8 cellular contexts compared by ENCODE assay signal in the genomic region with DNA sequence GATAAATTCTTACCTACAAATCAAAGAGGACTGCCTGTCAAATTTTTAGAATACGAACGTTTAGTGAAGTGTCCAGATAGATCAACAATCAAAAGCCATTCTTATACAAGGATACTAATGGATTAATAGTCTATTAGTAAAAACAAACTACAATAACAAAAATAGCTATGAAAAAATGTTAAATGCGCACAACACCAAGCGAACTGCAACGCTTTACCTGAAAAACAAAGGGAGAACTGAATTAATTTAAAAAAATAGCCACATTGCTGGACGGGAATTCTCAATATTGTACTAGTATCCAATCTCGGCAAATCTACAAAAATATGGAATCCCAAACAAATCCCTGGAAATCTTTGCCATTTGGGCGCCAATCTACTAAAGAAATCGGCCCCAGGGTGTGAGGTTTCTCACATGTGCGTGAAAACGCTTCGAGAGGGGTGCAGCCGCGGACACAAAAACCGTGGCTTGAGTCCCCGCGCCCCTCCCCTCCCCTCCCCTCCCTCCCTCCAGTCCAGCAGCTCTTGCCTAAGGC. TPM values are rescaled to one million over a fixed set of nuclear protein-coding genes. Genes with fewer than 3 reads are reported as not detected.
DNase-seq lines count a peak whose midpoint lies in the region; ATAC-seq and TF ChIP-seq lines count a peak whose summit lies in the region.

No MANE protein-coding gene starts in this region.

- no peak overlapping the region for H3K14ac ChIP-seq in mesenchymal stem cell (ENCODE audit: low read length in 2 of 2)

- DNase-seq in heart right ventricle (no peak), Right ventricle myocardium inferior (ENCODE audit: missing footprints) (no peak), body of pancreas (no peak), mesenchymal stem cell (no peak), D341Med (ENCODE audit: low spot score) (no peak)

- H3K4me1 ChIP-seq in heart right ventricle, result peaks cover 2 to 27% (median 13%) of the 10 kb centered on the region in 9 donors
- H3K4me1 ChIP-seq in body of pancreas, result peaks cover 10% of the 10 kb centered on the region
- peaks cover 3% of the 10 kb centered on the region for H3K4me1 ChIP-seq in mesenchymal stem cell (ENCODE audit: control insufficient read depth, insufficient read depth, low read depth, low read length)
- no peaks in the 10 kb centered on the region for H3K4me1 ChIP-seq in urinary bladder (ENCODE audit: insufficient read depth)

- peak overlapping the region; percentile 99 for H3K9ac ChIP-seq in mesenchymal stem cell (ENCODE audit: low read length)

- no peak overlapping the region for H4K91ac ChIP-seq in mesenchymal stem cell (ENCODE audit: low read length)

- 6 to 7% methylated on average over 17 of the region's 17 CpGs for WGBS in heart right ventricle, 2 donors
- WGBS in body of pancreas, 2 donors, result 4 to 7% methylated on average over 17 of the region's 17 CpGs
- WGBS in mesenchymal stem cell, result 15% methylated on average over 15 of the region's 17 CpGs
- WGBS in urinary bladder, result 5% methylated on average over 17 of the region's 17 CpGs

- no peak overlapping the region for H2BK15ac ChIP-seq in mesenchymal stem cell (ENCODE audit: low read depth, poor library complexity, severe bottlenecking)

- peak overlapping the region; percentile 69 to 97 (median 94) for H3K27ac ChIP-seq in heart right ventricle
- H3K27ac ChIP-seq in body of pancreas, result peak overlapping the region; percentile 92 to 97 (median 94)
- H3K27ac ChIP-seq in mesenchymal stem cell (ENCODE audit: low read length, poor library complexity, severe bottlenecking), result peak overlapping the region; percentile 77
- no peak overlapping the region for H3K27ac ChIP-seq in urinary bladder (ENCODE audit: low read depth)

- H4K8ac ChIP-seq in mesenchymal stem cell (ENCODE audit: low read length), result no peak overlapping the region

- peak overlapping the region; percentile 61 for H2BK120ac ChIP-seq in mesenchymal stem cell (ENCODE audit: low read depth, low read length)

- intact Hi-C loops in heart right ventricle (cut with DNase I) (loop anchor here in 3 of 10 donors (2.0 to 5.0 kb wide), 2 partner anchors 55 to 57 kb away; a partner anchor contains a TSS), Right ventricle myocardium inferior (cut with DNase I) (loop anchor here (2.0 to 5.0 kb wide), 2 partner anchors 55 to 123 kb away; a partner anchor contains a TSS), body of pancreas (cut with DNase I) (no loop called here)

- no peak overlapping the region for H2BK5ac ChIP-seq in mesenchymal stem cell (ENCODE audit: low read depth, low read length, poor library complexity, severe bottlenecking)

- ATAC-seq in heart right ventricle (peak in 1 of 8 donors; percentile 1), Right ventricle myocardium inferior (no peak), body of pancreas (no peak), GM18867 (IDR thresholded peaks at IDR 0.05; ENCODE audit: unreplicated experiment) (no peak), GM19328 (IDR thresholded peaks at IDR 0.05; ENCODE audit: unreplicated experiment) (no peak)

- H3K23ac ChIP-seq in mesenchymal stem cell (ENCODE audit: low read length in 2 of 2), result no peak overlapping the region

- H2AFZ ChIP-seq in mesenchymal stem cell (ENCODE audit: low read depth, low read length), result no peak overlapping the region

- peak overlapping the region; percentile 66 for H3K4me2 ChIP-seq in mesenchymal stem cell (ENCODE audit: low read length, poor library complexity, severe bottlenecking)

- no peaks in the 10 kb centered on the region for H3K36me3 ChIP-seq in heart right ventricle
- H3K36me3 ChIP-seq in body of pancreas (replicated peaks in 1 of 2; ENCODE audit: insufficient read depth in 1 of 2, low read depth in 2 of 2), result peaks cover 0 to 1% of the 10 kb centered on the region in 2 donors
- H3K36me3 ChIP-seq in mesenchymal stem cell (ENCODE audit: control insufficient read depth in 1 of 2, insufficient read depth in 2 of 2, low read depth in 1 of 2, low read length in 2 of 2), result no peaks in the 10 kb centered on the region
- no peaks in the 10 kb centered on the region for H3K36me3 ChIP-seq in urinary bladder (ENCODE audit: insufficient read depth)

- TF ChIP-seq POLR2A in body of pancreas (IDR thresholded peaks at IDR 0.05), result no peak

- TF ChIP-seq CTCF in heart right ventricle (IDR thresholded peaks at IDR 0.05) (no peak), body of pancreas (IDR thresholded peaks at IDR 0.05) (no peak)

- H3K4me3 ChIP-seq in heart right ventricle, result peak overlapping the region; percentile 50 to 82 (median 68)
- H3K4me3 ChIP-seq in body of pancreas, result peak overlapping the region; percentile 7 to 30
- H3K4me3 ChIP-seq in mesenchymal stem cell (ENCODE audit: insufficient read depth in 1 of 2, low read depth in 1 of 2, low read length in 2 of 2), result peak overlapping the region in 1 of 2 experiments; percentile 97
- H3K4me3 ChIP-seq in urinary bladder (ENCODE audit: low read depth, low read length), result peak overlapping the region; percentile 61

- H3K18ac ChIP-seq in mesenchymal stem cell (ENCODE audit: low read depth in 1 of 2, low read length in 2 of 2), result peak overlapping the region; percentile 30 to 43

- no peaks in the 10 kb centered on the region for H3K27me3 ChIP-seq in heart right ventricle
- no peaks in the 10 kb centered on the region for H3K27me3 ChIP-seq in body of pancreas
- H3K27me3 ChIP-seq in mesenchymal stem cell (ENCODE audit: control insufficient read depth in 1 of 2, insufficient read depth in 1 of 2, low read length in 2 of 2), result no peaks in the 10 kb centered on the region

- H3K4ac ChIP-seq in mesenchymal stem cell (ENCODE audit: low read depth in 1 of 2, low read length in 2 of 2), result peak overlapping the region in 1 of 2 experiments; percentile 73

- H3K9me3 ChIP-seq in heart right ventricle, result no peaks in the 10 kb centered on the region
- no peaks in the 10 kb centered on the region for H3K9me3 ChIP-seq in body of pancreas
- H3K9me3 ChIP-seq in mesenchymal stem cell (ENCODE audit: control insufficient read depth, low read length), result no peaks in the 10 kb centered on the region

- H2AK5ac ChIP-seq in mesenchymal stem cell (ENCODE audit: low read length, severe bottlenecking), result no peak overlapping the region

- peaks cover 3% of the 10 kb centered on the region for H3K79me1 ChIP-seq in mesenchymal stem cell (replicated peaks; ENCODE audit: low read length, poor library complexity, severe bottlenecking)

- H2BK12ac ChIP-seq in mesenchymal stem cell (ENCODE audit: low read length in 2 of 2), result no peak overlapping the region

RNA-seq across cellular contexts. Expression of a gene that starts 55.6 kb away (rescaled TPM):
- 1 to 10 TPM; 1.3 to 4.6 (median 1.8) TPM for total RNA-seq in heart right ventricle
- 1 to 10 TPM; 1.9 to 5.5 TPM for polyA plus RNA-seq in heart right ventricle
- 2.1 TPM for total RNA-seq in Right ventricle myocardium inferior
- total RNA-seq in body of pancreas, result 10 to 100 TPM; 35.6 to 37.6 TPM
- polyA plus RNA-seq in mesenchymal stem cell (2013, experiment 1 of 2), result 10.5 TPM
- 10.5 TPM for polyA plus RNA-seq in mesenchymal stem cell (2013, experiment 2 of 2)
- 63.8 TPM for total RNA-seq in urinary bladder
- polyA plus RNA-seq in urinary bladder, result 20.0 TPM

Comparison
In these comparisons a context has a peak if more than half of its experiments do, and no peak if none do; other contexts are left out.
1. RNA of a gene that starts 55.6 kb away (total RNA-seq): 63.8 TPM in urinary bladder (single experiment) and 35.6 to 37.6 TPM in body of pancreas; 2.1 TPM in Right ventricle myocardium inferior (single experiment) and 1.3 to 4.6 TPM in heart right ventricle; every median in the first group is over 4 times any median in the second.